Comparison of ENCODE assay signal across 16 cellular contexts in genomic region chr6:151041686-151042085, GRCh38.
DNase-seq lines count a peak whose midpoint lies in the region; ATAC-seq and TF ChIP-seq lines count a peak whose summit lies in the region.
"Had no signal": no experiment of that assay in that cellular context is flagged by ENCODE, and none has a peak within 500 bp of the region (broad histone marks: within the 10 kb centered on the region; RNA-seq: fewer than 3 reads in every experiment).

No MANE protein-coding gene starts in this region.

- peak overlapping the region; percentile 84 for H3K4ac ChIP-seq in IMR-90 (ENCODE audit: low read depth, low read length)

- peak overlapping the region; percentile 40; the same call in 1 of the 2 replicates for H3K56ac ChIP-seq in IMR-90 (ENCODE audit: extremely low read depth, insufficient read depth, low read length)

- peak overlapping the region; percentile 65 for H3K18ac ChIP-seq in IMR-90 (ENCODE audit: low read depth, low read length)

- H3K9me3 Mint-ChIP-seq in mesothelial cell of epicardium = no peaks in the 10 kb centered on the region
- H3K9me3 Mint-ChIP-seq: CD8-positive, alpha-beta T cell had no signal

- peak overlapping the region; percentile 75 for H2BK5ac ChIP-seq in IMR-90 (ENCODE audit: low read depth, low read length, poor library complexity, severe bottlenecking)

- H2BK120ac ChIP-seq in IMR-90 (ENCODE audit: low read depth, low read length) = peak overlapping the region; percentile 78

- H3K9ac ChIP-seq in IMR-90 (ENCODE audit: low read depth, low read length) = peak overlapping the region; percentile 31
- no peak overlapping the region for H3K9ac ChIP-seq in colonic mucosa (ENCODE audit: low read depth in 2 of 2, low read length in 2 of 2)

- H3K27me3 Mint-ChIP-seq in mesothelial cell of epicardium (ENCODE audit: low read depth) = no peaks in the 10 kb centered on the region
- H3K27me3 Mint-ChIP-seq: stimulated activated naive B cell treated with anti-CD40 and anti-IgM and Interleukin-4, amounts not matched to agents 10 μg/mL and 1 μg/mL and 100 μg/mL, for 72 hours had no signal

- TF ChIP-seq CTCF in IMR-90 (conservative IDR thresholded peaks at IDR 0.05; ENCODE audit: low read depth, low read length) (no peak), colonic mucosa (IDR thresholded peaks at IDR 0.05) (no peak), mesothelial cell of epicardium (IDR thresholded peaks at IDR 0.05; ENCODE audit: unreplicated experiment) (no peak)

- H3K36me3 ChIP-seq in IMR-90 (ENCODE audit: control insufficient read depth, insufficient read depth, low read length) = peaks cover 22% of the 10 kb centered on the region
- no peaks in the 10 kb centered on the region for H3K36me3 ChIP-seq in colonic mucosa
- H3K36me3 ChIP-seq: ovary, Peyer's patch had no signal

- no peak for ATAC-seq in IMR-90 (ENCODE audit: low read depth)
- ATAC-seq in GM21528 (IDR thresholded peaks at IDR 0.05; ENCODE audit: low FRiP score, unreplicated experiment) = no peak
- ATAC-seq: CD8-positive, alpha-beta T cell; stimulated activated naive B cell treated with anti-CD40 and anti-IgM and Interleukin-4, amounts not matched to agents 10 μg/mL and 1 μg/mL and 100 μg/mL, for 72 hours had no signal

- H3K23ac ChIP-seq in IMR-90 (ENCODE audit: low read depth, low read length) = peak overlapping the region; percentile 64

- WGBS in IMR-90 (ENCODE audit: extremely low coverage in 2 of 2, insufficient read length in 1 of 2), 2 experiments = no CpG with 5 or more reads among the region's 5 CpGs

- no peak overlapping the region for H3K4me3 ChIP-seq in IMR-90 (ENCODE audit: insufficient read depth, low read depth, low read length)
- H3K4me3 ChIP-seq in colonic mucosa = no peak overlapping the region
- H3K4me3 ChIP-seq: ovary, Peyer's patch had no signal

- POLR2A ChIA-PET in IMR-90 (lab: Charles Lee; ENCODE audit: unreplicated experiment) = no interaction called here

- H3K4me1 ChIP-seq in IMR-90 (ENCODE audit: control insufficient read depth, insufficient read depth, low read length) (peaks cover 33% of the 10 kb centered on the region), colonic mucosa (no peaks in the 10 kb centered on the region)

- H3K4me2 ChIP-seq in IMR-90 (ENCODE audit: low read depth, low read length) = no peak overlapping the region

- H4K20me1 ChIP-seq in IMR-90 (ENCODE audit: insufficient read depth, low read length) = no peaks in the 10 kb centered on the region; the same call in none of the 2 replicates

- peak overlapping the region; percentile 82 for H4K91ac ChIP-seq in IMR-90 (ENCODE audit: insufficient read depth, low read depth, low read length)

- H3K4me1 Mint-ChIP-seq in mesothelial cell of epicardium = peaks cover 69% of the 10 kb centered on the region

- DNase-seq in IMR-90 (no peak), colonic mucosa (no peak), mesothelial cell of epicardium (ENCODE audit: low spot score in 2 of 2, unreplicated experiment in 2 of 2) (no peak), SW480 (ENCODE audit: low spot score) (no peak)
- DNase-seq in activated naive CD4-positive, alpha-beta T cell treated with anti-CD3 and anti-CD28 coated beads, Interleukin-2, amount 50 U/mL, for 16 hours = no peak
- DNase-seq in stimulated activated CD4-positive, alpha-beta T cell treated with anti-CD3 and anti-CD28 coated beads, Interleukin-1b, Interleukin-23, amount 100 ng/mL, for 48 hours = no peak
- DNase-seq: activated CD4-positive, alpha-beta T cell treated with anti-CD3 and anti-CD28 coated beads, Interleukin-2, amount 50 U/mL, for 48 hours; CD8-positive, alpha-beta T cell; GF-D8; NCI-H1105; ovary; Peyer's patch; stimulated activated CD4-positive, alpha-beta T cell treated with anti-CD3 and anti-CD28 coated beads, Interleukin-4, amount 100 ng/mL, for 1 hour; stimulated activated naive B cell treated with anti-CD40 and anti-IgM and Interleukin-4, amounts not matched to agents 10 μg/mL and 1 μg/mL and 100 μg/mL, for 72 hours had no signal

- peak overlapping the region; percentile 88 for H2AK5ac ChIP-seq in IMR-90 (ENCODE audit: low read depth, low read length)

- H3K36me3 Mint-ChIP-seq in mesothelial cell of epicardium = peaks cover 21% of the 10 kb centered on the region

- intact Hi-C loops in IMR-90 (cut with micrococcal nuclease) (loop anchor here (2.0 kb wide), 1 partner anchor 27 kb away; no protein-coding TSS in a partner anchor), colonic mucosa (cut with DNase I) (no loop called here)

- no peaks in the 10 kb centered on the region for H3K9me3 ChIP-seq in IMR-90 (ENCODE audit: control insufficient read depth, insufficient read depth, low read length)
- H3K9me3 ChIP-seq in colonic mucosa = no peaks in the 10 kb centered on the region
- H3K9me3 ChIP-seq: ovary, Peyer's patch had no signal

- H4K5ac ChIP-seq in IMR-90 (ENCODE audit: low read depth, low read length) = peak overlapping the region; percentile 31

- H2BK15ac ChIP-seq in IMR-90 (ENCODE audit: low read depth, low read length) = peak overlapping the region; percentile 71; the same call in 2 of the 3 replicates

- TF ChIP-seq RAD21 in IMR-90 (IDR thresholded peaks at IDR 0.05; ENCODE audit: low read length) = no peak

- peak; percentile 64 for TF ChIP-seq POLR2A in IMR-90 (IDR thresholded peaks at IDR 0.05; ENCODE audit: low read depth, low read length)

- in situ Hi-C loops in IMR-90 (cut with MboI; ENCODE audit: low sequenced_read_pairs) = no loop called here

- CTCF ChIA-PET in IMR-90 (lab: Yijun Ruan, JAX) = interaction anchor here (0.9 to 1.7 kb wide), 2 partner anchors 27 to 283 kb away, joined by 3 to 7 read pairs; no protein-coding TSS in a partner anchor

- H3K4me3 Mint-ChIP-seq in mesothelial cell of epicardium = no peak overlapping the region
- H3K4me3 Mint-ChIP-seq: CD8-positive, alpha-beta T cell; stimulated activated naive B cell treated with anti-CD40 and anti-IgM and Interleukin-4, amounts not matched to agents 10 μg/mL and 1 μg/mL and 100 μg/mL, for 72 hours had no signal

- dilution Hi-C loops in IMR-90 (cut with HindIII; ENCODE audit: low sequenced_read_pairs, unreplicated experiment) = no loop called here

- H2AFZ ChIP-seq in IMR-90 (replicated peaks; ENCODE audit: low read length, poor library complexity) = no peak overlapping the region

- H3K27ac ChIP-seq in IMR-90 (ENCODE audit: insufficient read depth, low read length) = peak overlapping the region; percentile 85
- peak overlapping the region; percentile 22 for H3K27ac ChIP-seq in colonic mucosa
- H3K27ac ChIP-seq in temporal lobe (ENCODE audit: low read depth, low read length) = peak overlapping the region; percentile 52
- H3K27ac ChIP-seq: ovary had no signal

- peaks cover 13 to 52% of the 10 kb centered on the region in 2 experiments for H3K79me1 ChIP-seq in IMR-90 (ENCODE audit: low read depth in 1 of 2, low read length in 2 of 2)

- peak overlapping the region; percentile 91 for H3K27ac Mint-ChIP-seq in mesothelial cell of epicardium
- H3K27ac Mint-ChIP-seq: CD8-positive, alpha-beta T cell had no signal

- H3K14ac ChIP-seq in IMR-90 (replicated peaks; ENCODE audit: low read depth, low read length) = peak overlapping the region; percentile 46

- no peaks in the 10 kb centered on the region for H3K27me3 ChIP-seq in IMR-90 (ENCODE audit: control insufficient read depth, insufficient read depth, low read length)
- H3K27me3 ChIP-seq in colonic mucosa = no peaks in the 10 kb centered on the region
- H3K27me3 ChIP-seq: ovary, Peyer's patch had no signal

- no peak overlapping the region for H2AK9ac ChIP-seq in IMR-90 (replicated peaks; ENCODE audit: low read depth, low read length, poor library complexity)

- peak overlapping the region; percentile 81; the same call in 1 of the 2 replicates for H2BK20ac ChIP-seq in IMR-90 (ENCODE audit: low read depth, low read length)

- H3K9me1 ChIP-seq in IMR-90 (ENCODE audit: insufficient read depth, low read length) = peaks cover 16% of the 10 kb centered on the region

- H4K8ac ChIP-seq in IMR-90 (ENCODE audit: low read depth in 2 of 2, low read length in 2 of 2) = peak overlapping the region; percentile 64 to 86

- no TSS peak for BruUV-seq in IMR-90 (replicated peaks; lab: Mats Ljungman, UMichigan)

TF ChIP-seq in IMR-90, 13 proteins besides CTCF, POLR2A, EP300 and RAD21:
- TF ChIP-seq FOS (IDR thresholded peaks at IDR 0.05; ENCODE audit: low read depth, low read length) (no peak), MAFK (IDR thresholded peaks at IDR 0.05; ENCODE audit: low read depth, low read length) (no peak), MAZ (IDR thresholded peaks at IDR 0.05; ENCODE audit: borderline replicate concordance, low read depth, low read length) (no peak), SMC3 (IDR thresholded peaks at IDR 0.05; ENCODE audit: low read depth, low read length) (no peak), RFX5 (IDR thresholded peaks at IDR 0.05; ENCODE audit: low read depth, low read length) (no peak), RCOR1 (IDR thresholded peaks at IDR 0.05; ENCODE audit: insufficient replicate concordance, low read length) (no peak), CHD1 (IDR thresholded peaks at IDR 0.05; ENCODE audit: low read depth, low read length) (no peak), USF2 (IDR thresholded peaks at IDR 0.05; ENCODE audit: low read depth, low read length) (no peak), MXI1 (IDR thresholded peaks at IDR 0.05; ENCODE audit: borderline replicate concordance, low read depth, low read length) (no peak), CEBPB (IDR thresholded peaks at IDR 0.05; ENCODE audit: low read depth, low read length) (no peak), BHLHE40 (IDR thresholded peaks at IDR 0.05; ENCODE audit: low read depth, low read length) (no peak), NFE2L2 (IDR thresholded peaks at IDR 0.05; ENCODE audit: low read depth, low read length) (no peak), ELK1 (IDR thresholded peaks at IDR 0.05; ENCODE audit: borderline replicate concordance, low read depth, low read length) (no peak)

Comparison
In these comparisons a context has a peak if more than half of its experiments do, and no peak if none do; other contexts are left out.
1. H3K27ac ChIP-seq: peak in every context shown above with its lines; median percentile 85 in IMR-90; 52 in temporal lobe; 22 in colonic mucosa.